ENCODE assay signal across 13 cellular contexts in the genomic region with DNA sequence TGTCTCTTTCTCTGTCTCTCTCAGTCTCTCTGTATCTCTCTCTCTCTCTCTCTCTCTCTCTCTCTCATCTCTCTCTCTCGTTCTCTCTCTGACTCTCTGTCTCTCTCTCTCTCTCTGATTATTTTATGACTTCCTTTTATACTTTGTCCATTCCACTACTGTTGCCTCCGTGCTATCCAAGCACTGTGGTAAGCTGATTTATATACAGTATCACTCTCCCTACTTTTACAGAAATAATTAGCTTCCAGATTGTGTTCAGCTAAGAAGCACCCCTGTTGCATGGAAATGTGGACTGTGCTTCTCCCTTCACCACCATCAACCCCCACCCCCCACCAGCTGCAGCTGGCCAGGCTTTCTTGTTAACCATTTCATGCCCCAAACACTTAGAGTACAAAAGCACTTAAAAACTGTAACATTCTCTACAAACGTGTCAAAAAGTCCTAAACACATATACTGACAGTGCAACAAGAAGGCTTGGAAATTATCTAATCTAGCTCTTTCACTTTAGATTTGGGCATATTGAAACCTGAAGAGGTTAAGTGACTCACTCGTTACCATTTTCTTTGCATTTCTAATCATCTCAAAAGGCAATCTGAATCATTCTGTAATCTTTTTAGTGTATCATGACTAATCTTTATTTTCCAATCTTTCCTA. TPM values are rescaled to one million over a fixed set of nuclear protein-coding genes. Genes with fewer than 3 reads are reported as not detected.
A peak's percentile ranks its signal among the peaks of the same experiment; 100 is the strongest.
DNase-seq lines count a peak whose midpoint lies in the region; ATAC-seq and TF ChIP-seq lines count a peak whose summit lies in the region.
"Had no signal": no experiment of that assay in that cellular context is flagged by ENCODE, and none has a peak within 500 bp of the region (broad histone marks: within the 10 kb centered on the region; RNA-seq: fewer than 3 reads in every experiment).

No MANE protein-coding gene starts in this region.

- H3K27me3 Mint-ChIP-seq in activated naive CD4-positive, alpha-beta T cell treated with anti-CD3 and anti-CD28 coated beads for 36 hours (ENCODE audit: low read depth), result peaks cover 28% of the 10 kb centered on the region
- H3K27me3 Mint-ChIP-seq in activated naive CD4-positive, alpha-beta T cell treated with anti-CD3 and anti-CD28 coated beads, Interleukin-2, amount 10 ng/mL, durations not matched to agents 7 days and 5 days, result peaks cover 5% of the 10 kb centered on the region
- no peaks in the 10 kb centered on the region for H3K27me3 Mint-ChIP-seq in brain

- no peaks in the 10 kb centered on the region for H3K36me3 Mint-ChIP-seq in activated naive CD4-positive, alpha-beta T cell treated with anti-CD3 and anti-CD28 coated beads for 36 hours (ENCODE audit: low read depth)
- H3K36me3 Mint-ChIP-seq in activated naive CD4-positive, alpha-beta T cell treated with anti-CD3 and anti-CD28 coated beads, Interleukin-2, amount 10 ng/mL, durations not matched to agents 7 days and 5 days, result no peaks in the 10 kb centered on the region
- no peaks in the 10 kb centered on the region for H3K36me3 Mint-ChIP-seq in brain
- H3K36me3 Mint-ChIP-seq: naive B cell had no signal

- DNase-seq in activated naive CD4-positive, alpha-beta T cell treated with anti-CD3 and anti-CD28 coated beads for 36 hours, result peak; percentile 38
- DNase-seq in activated naive CD4-positive, alpha-beta T cell treated with anti-CD3 and anti-CD28 coated beads, Interleukin-2, amount 10 ng/mL, durations not matched to agents 7 days and 5 days, result no peak
- DNase-seq in stimulated activated naive CD8-positive, alpha-beta T cell treated with anti-CD3 and anti-CD28 coated beads, Interleukin-15, Interleukin-2, amounts not matched to agents 100 U/mL and 50 U/mL, for 24 hours, result no peak
- DNase-seq in NCI-H1105 treated with DMSO at 0.1 percent for 48 hours (lab: John Stamatoyannopoulos, UW), result no peak
- DNase-seq: CD8-positive, alpha-beta memory T cell; naive B cell; SIG-M5 had no signal

- ATAC-seq in HG03060 (IDR thresholded peaks at IDR 0.05; ENCODE audit: low read depth, unreplicated experiment) (peak; percentile 73), HG02763 (IDR thresholded peaks at IDR 0.05; ENCODE audit: unreplicated experiment) (no peak), HG03460 (IDR thresholded peaks at IDR 0.05; ENCODE audit: unreplicated experiment) (no peak)
- ATAC-seq in stimulated activated naive CD8-positive, alpha-beta T cell treated with anti-CD3 and anti-CD28 coated beads, Interleukin-15, Interleukin-2, amounts not matched to agents 100 U/mL and 50 U/mL, for 24 hours, result peak; percentile 71
- ATAC-seq: esophagus mucosa had no signal

- peaks cover 30% of the 10 kb centered on the region for H3K4me1 Mint-ChIP-seq in activated naive CD4-positive, alpha-beta T cell treated with anti-CD3 and anti-CD28 coated beads for 36 hours (ENCODE audit: low read depth)
- H3K4me1 Mint-ChIP-seq in activated naive CD4-positive, alpha-beta T cell treated with anti-CD3 and anti-CD28 coated beads, Interleukin-2, amount 10 ng/mL, durations not matched to agents 7 days and 5 days, result peaks cover 6% of the 10 kb centered on the region
- H3K4me1 Mint-ChIP-seq in brain, result peaks cover 51% of the 10 kb centered on the region

- TF ChIP-seq CTCF in brain (conservative IDR thresholded peaks at IDR 0.05), result no peak

- CTCF ChIA-PET in activated naive CD4-positive, alpha-beta T cell treated with anti-CD3 and anti-CD28 coated beads for 36 hours (lab: Charles Lee), result interaction anchor here (0.5 to 3.7 kb wide), 10 partner anchors 16 to 211 kb away, joined by 3 to 22 read pairs (median 4); a partner anchor contains a TSS
- CTCF ChIA-PET in activated naive CD4-positive, alpha-beta T cell treated with anti-CD3 and anti-CD28 coated beads, Interleukin-2, amount 10 ng/mL, durations not matched to agents 7 days and 5 days (lab: Charles Lee), result interaction anchor here (0.8 to 2.9 kb wide), 11 partner anchors 8 to 586 kb away, joined by 3 to 12 read pairs (median 4); no protein-coding TSS in a partner anchor

- H3K9me3 Mint-ChIP-seq in activated naive CD4-positive, alpha-beta T cell treated with anti-CD3 and anti-CD28 coated beads for 36 hours, result no peaks in the 10 kb centered on the region
- no peaks in the 10 kb centered on the region for H3K9me3 Mint-ChIP-seq in activated naive CD4-positive, alpha-beta T cell treated with anti-CD3 and anti-CD28 coated beads, Interleukin-2, amount 10 ng/mL, durations not matched to agents 7 days and 5 days
- no peaks in the 10 kb centered on the region for H3K9me3 Mint-ChIP-seq in brain
- H3K9me3 Mint-ChIP-seq: CD8-positive, alpha-beta memory T cell; naive B cell had no signal

- no peak overlapping the region for H3K4me3 Mint-ChIP-seq in activated naive CD4-positive, alpha-beta T cell treated with anti-CD3 and anti-CD28 coated beads for 36 hours
- no peak overlapping the region for H3K4me3 Mint-ChIP-seq in activated naive CD4-positive, alpha-beta T cell treated with anti-CD3 and anti-CD28 coated beads, Interleukin-2, amount 10 ng/mL, durations not matched to agents 7 days and 5 days
- H3K4me3 Mint-ChIP-seq in brain, result peak overlapping the region in 4 of 5 experiments; percentile 2 to 35 (median 16)
- H3K4me3 Mint-ChIP-seq: CD8-positive, alpha-beta memory T cell had no signal

- intact Hi-C loops in activated naive CD4-positive, alpha-beta T cell treated with anti-CD3 and anti-CD28 coated beads for 36 hours (cut with micrococcal nuclease), result loop anchor here (1.0 to 5.0 kb wide), 8 partner anchors 16 to 767 kb away; a partner anchor contains a TSS

- peak overlapping the region; percentile 57 for H3K27ac Mint-ChIP-seq in activated naive CD4-positive, alpha-beta T cell treated with anti-CD3 and anti-CD28 coated beads for 36 hours
- H3K27ac Mint-ChIP-seq in activated naive CD4-positive, alpha-beta T cell treated with anti-CD3 and anti-CD28 coated beads, Interleukin-2, amount 10 ng/mL, durations not matched to agents 7 days and 5 days, result no peak overlapping the region
- H3K27ac Mint-ChIP-seq in brain, result peak overlapping the region in 4 of 5 experiments; percentile 8 to 57 (median 52)

RNA-seq across cellular contexts. Expression of a gene that starts 11.6 kb away (rescaled TPM):
- total RNA-seq in activated naive CD4-positive, alpha-beta T cell treated with anti-CD3 and anti-CD28 coated beads for 36 hours, result not detected
- polyA plus RNA-seq in brain (ENCODE audit: insufficient read depth, low read depth, low replicate concordance), result 1.6 TPM
- total RNA-seq: CD8-positive, alpha-beta memory T cell; HT-29 had no signal
- polyA plus RNA-seq: CD8-positive, alpha-beta memory T cell had no signal

RNA-seq across cellular contexts. Expression of a gene that starts 16.6 kb away (rescaled TPM):
- total RNA-seq in activated naive CD4-positive, alpha-beta T cell treated with anti-CD3 and anti-CD28 coated beads for 36 hours, result 10 to 100 TPM in 1 of 2 experiments, 1 to 10 TPM in 1; 8.8 to 10.3 TPM
- 1.5 TPM for polyA plus RNA-seq in brain (ENCODE audit: insufficient read depth, low read depth, low replicate concordance)

Comparison
In these comparisons a context has a peak if more than half of its experiments do, and no peak if none do; other contexts are left out.
1. H3K4me3 Mint-ChIP-seq: peak in brain (4 of 5); none in activated naive CD4-positive, alpha-beta T cell treated with anti-CD3 and anti-CD28 coated beads for 36 hours (single experiment) and activated naive CD4-positive, alpha-beta T cell treated with anti-CD3 and anti-CD28 coated beads, Interleukin-2, amount 10 ng/mL, durations not matched to agents 7 days and 5 days (single experiment).
2. ATAC-seq: peak in HG03060 (single experiment) and stimulated activated naive CD8-positive, alpha-beta T cell treated with anti-CD3 and anti-CD28 coated beads, Interleukin-15, Interleukin-2, amounts not matched to agents 100 U/mL and 50 U/mL, for 24 hours (single experiment); none in HG02763 (single experiment) and HG03460 (single experiment).